In the genomic region with DNA sequence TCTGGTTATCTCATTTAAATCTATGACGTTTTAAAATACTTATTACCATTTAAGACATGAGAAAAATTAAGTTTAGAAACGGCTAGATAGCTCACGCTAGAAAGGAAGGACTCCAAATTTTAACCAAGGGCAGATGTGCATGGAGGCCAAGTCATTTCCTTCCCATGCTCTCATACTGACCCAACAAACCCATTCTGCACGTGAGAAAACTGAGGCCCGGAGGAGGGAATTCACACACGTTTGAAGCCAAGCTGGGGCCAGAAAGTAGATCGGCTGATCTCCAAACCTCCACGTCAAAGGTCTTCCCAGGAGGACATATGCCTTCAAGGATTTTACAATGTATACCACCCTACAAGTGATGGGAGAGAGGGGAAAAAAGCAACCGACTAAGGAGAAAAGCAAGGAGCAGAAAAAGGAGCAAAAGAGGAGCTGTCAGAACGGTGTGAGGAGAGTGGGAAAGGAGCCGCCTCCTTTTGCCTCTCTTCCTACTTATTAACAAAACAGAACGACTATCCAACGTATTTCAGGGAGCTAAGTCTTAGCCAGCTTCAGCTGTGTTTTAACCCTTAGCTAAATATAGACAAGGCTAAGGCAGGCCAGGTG, we compare ENCODE assay signal across 8 cellular contexts. TPM values are rescaled to one million over a fixed set of nuclear protein-coding genes. Genes with fewer than 3 reads are reported as not detected.
DNase-seq lines count a peak whose midpoint lies in the region; ATAC-seq lines count a peak whose summit lies in the region.

No MANE protein-coding gene starts in this region.

- peak; percentile 17 for ATAC-seq in activated T-helper 17 cell treated with anti-CD3 and anti-CD28 coated beads, Interleukin-2, amount 50 U/mL, for 72 hours (replicated peaks)
- no peak for ATAC-seq in stimulated activated memory B cell treated with anti-CD40 and anti-IgM and Interleukin-4, amounts not matched to agents 10 μg/mL and 1 μg/mL and 100 μg/mL, for 72 hours

- H3K4me1 Mint-ChIP-seq in T-helper 1 cell treated with Interleukin-12 subunit alpha and Interleukin-12 subunit beta and Interleukin-4 antibody, amounts not matched to agents 30 μg/mL and 1 μg/mL, for 36 hours (ENCODE audit: low read depth): peaks cover 19% of the 10 kb centered on the region
- peaks cover 21% of the 10 kb centered on the region for H3K4me1 Mint-ChIP-seq in activated T-helper 17 cell treated with anti-CD3 and anti-CD28 coated beads, Interleukin-2, amount 50 U/mL, for 72 hours
- peaks cover 16% of the 10 kb centered on the region for H3K4me1 Mint-ChIP-seq in stimulated activated memory B cell treated with anti-CD40 and anti-IgM and Interleukin-4, amounts not matched to agents 10 μg/mL and 1 μg/mL and 100 μg/mL, for 72 hours

- H3K4me3 ChIP-seq in iPS-11a (ENCODE audit: low read depth, low read length): peak overlapping the region; percentile 48

- in situ Hi-C loops in KBM-7 (cut with MboI; ENCODE audit: low pct_unique_long_range_greater_than_20kb, low sequenced_read_pairs): no loop called here
- in situ Hi-C loops in G401 (cut with HindIII; ENCODE audit: low sequenced_read_pairs): no loop called here

- H3K4me3 Mint-ChIP-seq in T-helper 1 cell treated with Interleukin-12 subunit alpha and Interleukin-12 subunit beta and Interleukin-4 antibody, amounts not matched to agents 30 μg/mL and 1 μg/mL, for 36 hours: peak overlapping the region; percentile 95
- peak overlapping the region; percentile 95 for H3K4me3 Mint-ChIP-seq in activated T-helper 17 cell treated with anti-CD3 and anti-CD28 coated beads, Interleukin-2, amount 50 U/mL, for 72 hours
- peak overlapping the region; percentile 99 for H3K4me3 Mint-ChIP-seq in stimulated activated memory B cell treated with anti-CD40 and anti-IgM and Interleukin-4, amounts not matched to agents 10 μg/mL and 1 μg/mL and 100 μg/mL, for 72 hours

- H3K36me3 Mint-ChIP-seq in T-helper 1 cell treated with Interleukin-12 subunit alpha and Interleukin-12 subunit beta and Interleukin-4 antibody, amounts not matched to agents 30 μg/mL and 1 μg/mL, for 36 hours (ENCODE audit: low read depth): peaks cover 20% of the 10 kb centered on the region
- H3K36me3 Mint-ChIP-seq in activated T-helper 17 cell treated with anti-CD3 and anti-CD28 coated beads, Interleukin-2, amount 50 U/mL, for 72 hours (ENCODE audit: low read depth): peaks cover 43% of the 10 kb centered on the region
- H3K36me3 Mint-ChIP-seq in stimulated activated memory B cell treated with anti-CD40 and anti-IgM and Interleukin-4, amounts not matched to agents 10 μg/mL and 1 μg/mL and 100 μg/mL, for 72 hours: peaks cover 17% of the 10 kb centered on the region

- no peak for DNase-seq in T-helper 1 cell
- DNase-seq in KBM-7: no peak
- no peak for DNase-seq in G401 (ENCODE audit: low spot score)
- no peak for DNase-seq in middle frontal gyrus (ENCODE audit: extremely low spot score, low spot score)

- peak overlapping the region; percentile 99 for H3K27ac Mint-ChIP-seq in T-helper 1 cell treated with Interleukin-12 subunit alpha and Interleukin-12 subunit beta and Interleukin-4 antibody, amounts not matched to agents 30 μg/mL and 1 μg/mL, for 36 hours
- peak overlapping the region; percentile 92 for H3K27ac Mint-ChIP-seq in activated T-helper 17 cell treated with anti-CD3 and anti-CD28 coated beads, Interleukin-2, amount 50 U/mL, for 72 hours
- H3K27ac Mint-ChIP-seq in stimulated activated memory B cell treated with anti-CD40 and anti-IgM and Interleukin-4, amounts not matched to agents 10 μg/mL and 1 μg/mL and 100 μg/mL, for 72 hours: peak overlapping the region; percentile 90

- peaks cover 3% of the 10 kb centered on the region for H3K27me3 Mint-ChIP-seq in T-helper 1 cell treated with Interleukin-12 subunit alpha and Interleukin-12 subunit beta and Interleukin-4 antibody, amounts not matched to agents 30 μg/mL and 1 μg/mL, for 36 hours (ENCODE audit: low read depth)
- H3K27me3 Mint-ChIP-seq in activated T-helper 17 cell treated with anti-CD3 and anti-CD28 coated beads, Interleukin-2, amount 50 U/mL, for 72 hours: no peaks in the 10 kb centered on the region
- no peaks in the 10 kb centered on the region for H3K27me3 Mint-ChIP-seq in stimulated activated memory B cell treated with anti-CD40 and anti-IgM and Interleukin-4, amounts not matched to agents 10 μg/mL and 1 μg/mL and 100 μg/mL, for 72 hours

- no peaks in the 10 kb centered on the region for H3K9me3 Mint-ChIP-seq in T-helper 1 cell treated with Interleukin-12 subunit alpha and Interleukin-12 subunit beta and Interleukin-4 antibody, amounts not matched to agents 30 μg/mL and 1 μg/mL, for 36 hours
- H3K9me3 Mint-ChIP-seq in activated T-helper 17 cell treated with anti-CD3 and anti-CD28 coated beads, Interleukin-2, amount 50 U/mL, for 72 hours: no peaks in the 10 kb centered on the region
- no peaks in the 10 kb centered on the region for H3K9me3 Mint-ChIP-seq in stimulated activated memory B cell treated with anti-CD40 and anti-IgM and Interleukin-4, amounts not matched to agents 10 μg/mL and 1 μg/mL and 100 μg/mL, for 72 hours

RNA-seq across cellular contexts. Expression of a gene that starts 0.6 kb away (rescaled TPM):
- total RNA-seq in activated T-helper 17 cell treated with anti-CD3 and anti-CD28 coated beads, Interleukin-2, amount 50 U/mL, for 72 hours: 10 to 100 TPM; 24.0 to 30.7 TPM
- 14.8 and 27.2 TPM in 2 replicates for total RNA-seq in G401 (2014; rRNA removed; shearing (Covaris generic))

RNA-seq across cellular contexts. Expression of a gene that starts 45.8 kb away (rescaled TPM):
- 1 to 10 TPM; 2.6 to 3.7 TPM for total RNA-seq in activated T-helper 17 cell treated with anti-CD3 and anti-CD28 coated beads, Interleukin-2, amount 50 U/mL, for 72 hours
- total RNA-seq in G401 (2014; rRNA removed; shearing (Covaris generic)): 1.1 and 15.8 TPM in 2 replicates
